2 cellular contexts compared by ENCODE assay signal in genomic region chr6:37354526-37355384, GRCh38.
TF ChIP-seq lines count a peak whose summit lies in the region.

No MANE protein-coding gene starts in this region.

TF ChIP-seq in HEK293, 187 proteins besides CTCF, POLR2A, EP300 and RAD21 (continued from another document and continues in another):
- TF ChIP-seq ZNF561 (tag by site-specific recombination; IDR thresholded peaks at IDR 0.05; ENCODE audit: borderline replicate concordance) = peak; percentile 25; the same call in 1 of the 2 replicates
- no peak; the same call in 1 of the 2 replicates for TF ChIP-seq ZBTB7A (tag by site-specific recombination; IDR thresholded peaks at IDR 0.05; ENCODE audit: low read depth)
- TF ChIP-seq ZNF670 (tag by site-specific recombination; IDR thresholded peaks at IDR 0.05; ENCODE audit: low read depth) = no peak
- TF ChIP-seq GLI2 (tag by site-specific recombination; IDR thresholded peaks at IDR 0.05; ENCODE audit: borderline replicate concordance, low read depth) = no peak
- TF ChIP-seq KLF16 (tag by site-specific recombination; IDR thresholded peaks at IDR 0.05) = no peak
- peak; percentile 65 for TF ChIP-seq ZFHX2 (tag by site-specific recombination; conservative IDR thresholded peaks at IDR 0.05)
- TF ChIP-seq ZNF701 (tag by site-specific recombination; IDR thresholded peaks at IDR 0.05) = no peak
- TF ChIP-seq, protein P1, sequence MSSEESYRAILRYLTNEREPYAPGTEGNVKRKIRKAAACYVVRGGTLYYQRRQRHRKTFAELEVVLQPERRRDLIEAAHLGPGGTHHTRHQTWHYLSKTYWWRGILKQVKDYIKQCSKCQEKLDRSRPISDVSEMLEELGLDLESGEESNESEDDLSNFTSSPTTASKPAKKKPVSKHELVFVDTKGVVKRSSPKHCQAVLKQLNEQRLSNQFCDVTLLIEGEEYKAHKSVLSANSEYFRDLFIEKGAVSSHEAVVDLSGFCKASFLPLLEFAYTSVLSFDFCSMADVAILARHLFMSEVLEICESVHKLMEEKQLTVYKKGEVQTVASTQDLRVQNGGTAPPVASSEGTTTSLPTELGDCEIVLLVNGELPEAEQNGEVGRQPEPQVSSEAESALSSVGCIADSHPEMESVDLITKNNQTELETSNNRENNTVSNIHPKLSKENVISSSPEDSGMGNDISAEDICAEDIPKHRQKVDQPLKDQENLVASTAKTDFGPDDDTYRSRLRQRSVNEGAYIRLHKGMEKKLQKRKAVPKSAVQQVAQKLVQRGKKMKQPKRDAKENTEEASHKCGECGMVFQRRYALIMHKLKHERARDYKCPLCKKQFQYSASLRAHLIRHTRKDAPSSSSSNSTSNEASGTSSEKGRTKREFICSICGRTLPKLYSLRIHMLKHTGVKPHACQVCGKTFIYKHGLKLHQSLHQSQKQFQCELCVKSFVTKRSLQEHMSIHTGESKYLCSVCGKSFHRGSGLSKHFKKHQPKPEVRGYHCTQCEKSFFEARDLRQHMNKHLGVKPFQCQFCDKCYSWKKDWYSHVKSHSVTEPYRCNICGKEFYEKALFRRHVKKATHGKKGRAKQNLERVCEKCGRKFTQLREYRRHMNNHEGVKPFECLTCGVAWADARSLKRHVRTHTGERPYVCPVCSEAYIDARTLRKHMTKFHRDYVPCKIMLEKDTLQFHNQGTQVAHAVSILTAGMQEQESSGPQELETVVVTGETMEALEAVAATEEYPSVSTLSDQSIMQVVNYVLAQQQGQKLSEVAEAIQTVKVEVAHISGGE (tag by site-specific recombination; conservative IDR thresholded peaks at IDR 0.05; ENCODE audit: low read depth) = 0 out of 2 replicates have a peak, but pooled peaks have one; percentile 1
- TF ChIP-seq MYNN (tag by site-specific recombination; IDR thresholded peaks at IDR 0.05; ENCODE audit: borderline replicate concordance) = no peak
- TF ChIP-seq, protein P2, sequence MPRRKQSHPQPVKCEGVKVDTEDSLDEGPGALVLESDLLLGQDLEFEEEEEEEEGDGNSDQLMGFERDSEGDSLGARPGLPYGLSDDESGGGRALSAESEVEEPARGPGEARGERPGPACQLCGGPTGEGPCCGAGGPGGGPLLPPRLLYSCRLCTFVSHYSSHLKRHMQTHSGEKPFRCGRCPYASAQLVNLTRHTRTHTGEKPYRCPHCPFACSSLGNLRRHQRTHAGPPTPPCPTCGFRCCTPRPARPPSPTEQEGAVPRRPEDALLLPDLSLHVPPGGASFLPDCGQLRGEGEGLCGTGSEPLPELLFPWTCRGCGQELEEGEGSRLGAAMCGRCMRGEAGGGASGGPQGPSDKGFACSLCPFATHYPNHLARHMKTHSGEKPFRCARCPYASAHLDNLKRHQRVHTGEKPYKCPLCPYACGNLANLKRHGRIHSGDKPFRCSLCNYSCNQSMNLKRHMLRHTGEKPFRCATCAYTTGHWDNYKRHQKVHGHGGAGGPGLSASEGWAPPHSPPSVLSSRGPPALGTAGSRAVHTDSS (tag by site-specific recombination; IDR thresholded peaks at IDR 0.05) = no peak
- no peak for TF ChIP-seq ZBTB21 (tag by site-specific recombination; IDR thresholded peaks at IDR 0.05)
- no peak for TF ChIP-seq ZNF248 (tag by site-specific recombination; IDR thresholded peaks at IDR 0.05)
- TF ChIP-seq OVOL3 (tag by site-specific recombination; IDR thresholded peaks at IDR 0.05) = no peak
- 0 out of 2 replicates have a peak, but pooled peaks have one; percentile 11 for TF ChIP-seq ZFP37 (tag by site-specific recombination; IDR thresholded peaks at IDR 0.05)
- TF ChIP-seq ZNF280C (tag by site-specific recombination; IDR thresholded peaks at IDR 0.05) = no peak
- no peak for TF ChIP-seq ZNF302 (tag by site-specific recombination; IDR thresholded peaks at IDR 0.05; ENCODE audit: low read depth)
- TF ChIP-seq, protein P3, sequence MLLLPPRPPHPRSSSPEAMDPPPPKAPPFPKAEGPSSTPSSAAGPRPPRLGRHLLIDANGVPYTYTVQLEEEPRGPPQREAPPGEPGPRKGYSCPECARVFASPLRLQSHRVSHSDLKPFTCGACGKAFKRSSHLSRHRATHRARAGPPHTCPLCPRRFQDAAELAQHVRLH (tag by site-specific recombination; IDR thresholded peaks at IDR 0.05) = no peak
- TF ChIP-seq ZNF174 (tag by site-specific recombination; IDR thresholded peaks at IDR 0.05) = no peak
- TF ChIP-seq GLI4 (tag by site-specific recombination; IDR thresholded peaks at IDR 0.05) = no peak
- peak; percentile 74 for TF ChIP-seq ZBTB20 (tag by site-specific recombination; IDR thresholded peaks at IDR 0.05)
- TF ChIP-seq BCL11B (tag by site-specific recombination; IDR thresholded peaks at IDR 0.05; ENCODE audit: low read depth) = no peak
- TF ChIP-seq, protein P4, sequence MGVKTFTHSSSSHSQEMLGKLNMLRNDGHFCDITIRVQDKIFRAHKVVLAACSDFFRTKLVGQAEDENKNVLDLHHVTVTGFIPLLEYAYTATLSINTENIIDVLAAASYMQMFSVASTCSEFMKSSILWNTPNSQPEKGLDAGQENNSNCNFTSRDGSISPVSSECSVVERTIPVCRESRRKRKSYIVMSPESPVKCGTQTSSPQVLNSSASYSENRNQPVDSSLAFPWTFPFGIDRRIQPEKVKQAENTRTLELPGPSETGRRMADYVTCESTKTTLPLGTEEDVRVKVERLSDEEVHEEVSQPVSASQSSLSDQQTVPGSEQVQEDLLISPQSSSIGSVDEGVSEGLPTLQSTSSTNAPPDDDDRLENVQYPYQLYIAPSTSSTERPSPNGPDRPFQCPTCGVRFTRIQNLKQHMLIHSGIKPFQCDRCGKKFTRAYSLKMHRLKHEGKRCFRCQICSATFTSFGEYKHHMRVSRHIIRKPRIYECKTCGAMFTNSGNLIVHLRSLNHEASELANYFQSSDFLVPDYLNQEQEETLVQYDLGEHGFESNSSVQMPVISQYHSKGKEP (tag by site-specific recombination; IDR thresholded peaks at IDR 0.05) = no peak

TF ChIP-seq in H1, 55 proteins besides CTCF, POLR2A, EP300 and RAD21 (continued from another document):
- TF ChIP-seq CHD2 (IDR thresholded peaks at IDR 0.05; ENCODE audit: low read length) (no peak), EGR1 (IDR thresholded peaks at IDR 0.05; ENCODE audit: borderline replicate concordance, low read depth, low read length) (peak; percentile 23; the same call in 1 of the 2 replicates), FOSL1 (IDR thresholded peaks at IDR 0.05; ENCODE audit: insufficient read depth, low read depth, low read length) (no peak), SAP30 (IDR thresholded peaks at IDR 0.05; ENCODE audit: insufficient read depth, insufficient replicate concordance, low read length) (no peak), CTBP2 (IDR thresholded peaks at IDR 0.05; ENCODE audit: borderline replicate concordance, insufficient read depth, insufficient read length, low read length) (no peak), KDM4A (IDR thresholded peaks at IDR 0.05; ENCODE audit: low read depth, low read length, severe bottlenecking) (peak; percentile 56), ASH2L (IDR thresholded peaks at IDR 0.05; ENCODE audit: low read length) (peak; percentile 77), SRF (IDR thresholded peaks at IDR 0.05; ENCODE audit: low read depth, low read length) (no peak), RFX5 (IDR thresholded peaks at IDR 0.05; ENCODE audit: borderline replicate concordance, low read depth, low read length) (no peak)
- TF ChIP-seq, protein P5, sequence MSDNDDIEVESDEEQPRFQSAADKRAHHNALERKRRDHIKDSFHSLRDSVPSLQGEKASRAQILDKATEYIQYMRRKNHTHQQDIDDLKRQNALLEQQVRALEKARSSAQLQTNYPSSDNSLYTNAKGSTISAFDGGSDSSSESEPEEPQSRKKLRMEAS (IDR thresholded peaks at IDR 0.05) = no peak
